In the genomic region with DNA sequence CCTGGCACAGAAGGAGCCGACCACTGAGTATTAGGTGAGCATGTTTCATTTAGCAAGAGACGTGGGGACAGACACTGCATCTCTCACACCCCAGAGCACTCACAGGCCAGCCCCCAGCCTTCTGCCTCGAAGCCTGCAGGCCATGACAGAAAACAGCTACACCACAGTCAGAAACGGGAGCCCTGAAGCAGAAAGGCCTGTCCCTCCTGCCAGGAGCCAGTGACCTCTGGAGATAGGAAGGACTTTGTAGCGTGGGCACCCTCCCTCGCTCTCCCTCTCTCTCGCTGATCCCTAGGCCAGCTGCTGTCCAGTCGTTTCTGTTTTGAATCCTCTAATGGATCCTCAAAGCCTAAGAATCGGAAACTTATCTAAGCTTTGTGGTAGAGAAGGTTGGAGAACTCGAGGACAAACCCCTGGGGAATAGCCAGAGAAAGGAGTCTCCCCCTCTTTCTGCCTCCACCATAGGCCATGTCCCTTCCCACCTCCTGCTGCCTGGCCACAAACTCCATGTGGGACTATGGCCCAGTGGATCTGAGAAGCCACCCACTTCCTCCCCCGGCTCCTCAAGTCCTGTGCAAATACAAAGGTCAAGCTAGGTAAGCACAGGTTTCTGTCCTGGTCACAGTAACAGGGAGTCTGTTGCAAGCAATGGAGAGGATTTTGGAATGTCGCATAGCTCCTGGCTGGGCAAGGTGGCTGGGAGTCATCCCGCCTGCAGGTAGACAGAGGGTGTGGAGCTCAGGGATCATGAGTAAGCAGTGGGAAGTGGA, we compare ENCODE assay signal across 1 cellular context.
TF ChIP-seq lines count a peak whose summit lies in the region.

No MANE protein-coding gene starts in this region.

TF ChIP-seq in H1, 55 proteins besides CTCF, POLR2A, EP300 and RAD21 (continued from another document):
- TF ChIP-seq BACH1 (IDR thresholded peaks at IDR 0.05; ENCODE audit: low read length) (no peak), RXRA (IDR thresholded peaks at IDR 0.05; ENCODE audit: insufficient read depth, low read depth, low read length) (no peak)
TF ChIP-seq in H1: peak in this region for 0.
